ENCODE assay signal across 38 cellular contexts in genomic region chr1:181050922-181051321, GRCh38.
"Had no signal": no experiment of that assay in that cellular context is flagged by ENCODE, and none has a peak within 500 bp of the region (broad histone marks: within the 10 kb centered on the region; RNA-seq: fewer than 3 reads in every experiment).

No MANE protein-coding gene starts in this region.

- H3K27ac ChIP-seq: adrenal gland, body of pancreas, Peyer's patch, VCaP had no signal

- H3K4me3 ChIP-seq: adrenal gland, body of pancreas, MG63, Peyer's patch had no signal

- DNase-seq: activated CD4-positive, alpha-beta memory T cell treated with anti-CD3 and anti-CD28 coated beads, Interleukin-2, amount 10 ng/mL, durations not matched to agents 7 days and 5 days; activated CD4-positive, alpha-beta T cell treated with anti-CD3 and anti-CD28 coated beads for 1 hour; activated CD4-positive, alpha-beta T cell treated with anti-CD3 and anti-CD28 coated beads for 48 hours; activated CD4-positive, CD25-positive, alpha-beta regulatory T cell; activated CD8-positive, alpha-beta memory T cell treated with anti-CD3 and anti-CD28 coated beads for 24 hours; activated CD8-positive, alpha-beta memory T cell treated with anti-CD3 and anti-CD28 coated beads, Interleukin-2, amount 10 ng/mL, durations not matched to agents 7 days and 5 days; activated CD8-positive, alpha-beta memory T cell treated with anti-CD3 and anti-CD28 coated beads, Interleukin-2, amount 50 U/mL, for 48 hours; activated effector memory CD4-positive, alpha-beta T cell treated with anti-CD3 and anti-CD28 coated beads, Interleukin-2, amount 50 U/mL, for 16 hours; activated naive CD4-positive, alpha-beta T cell; activated naive CD4-positive, alpha-beta T cell treated with anti-CD3 and anti-CD28 coated beads, Interleukin-2, amount 50 U/mL, for 16 hours; activated naive CD8-positive, alpha-beta T cell treated with anti-CD3 and anti-CD28 coated beads for 36 hours; activated T-cell treated with anti-CD3 and anti-CD28 coated beads, Interleukin-2, amount 50 U/mL, for 72 hours; adrenal gland; body of pancreas; Kasumi-1; KBM-7; MG63; NCI-H1048; NCI-H1436 treated with DMSO at 0.1 percent for 48 hours; NCI-H187; NCI-H2029 treated with DMSO at 0.1 percent for 48 hours; NCI-H2107; NCI-H2171; NCI-H510A; NCI-H526; NCI-H748 treated with DMSO at 0.1 percent for 48 hours; NK-92 treated with Interleukin-12 subunit alpha and Interleukin-12 subunit beta, amount 100 ng/mL, for 24 hours; PC-3; Peyer's patch; Right ventricle myocardium superior; RPMI8226; SW 1271; T-helper 1 cell; T-helper 2 cell; T-helper 9 cell had no signal

- ATAC-seq: activated CD8-positive, alpha-beta memory T cell treated with anti-CD3 and anti-CD28 coated beads, Interleukin-2, amount 10 ng/mL, durations not matched to agents 7 days and 5 days; activated T-cell treated with anti-CD3 and anti-CD28 coated beads, Interleukin-2, amount 50 U/mL, for 72 hours; activated T-helper 17 cell treated with anti-CD3 and anti-CD28 coated beads, Interleukin-2, amount 50 U/mL, for 72 hours; body of pancreas; PC-3 had no signal

- H3K4me1 ChIP-seq: adrenal gland, body of pancreas, Peyer's patch had no signal

- H3K27me3 Mint-ChIP-seq: activated CD4-positive, alpha-beta memory T cell treated with anti-CD3 and anti-CD28 coated beads, Interleukin-2, amount 10 ng/mL, durations not matched to agents 7 days and 5 days; activated CD8-positive, alpha-beta memory T cell treated with anti-CD3 and anti-CD28 coated beads, Interleukin-2, amount 10 ng/mL, durations not matched to agents 7 days and 5 days; activated naive CD8-positive, alpha-beta T cell treated with anti-CD3 and anti-CD28 coated beads for 36 hours; activated T-helper 17 cell treated with anti-CD3 and anti-CD28 coated beads, Interleukin-2, amount 50 U/mL, for 72 hours; IgD-negative memory B cell had no signal

- H3K4me3 Mint-ChIP-seq: activated CD4-positive, alpha-beta memory T cell treated with anti-CD3 and anti-CD28 coated beads, Interleukin-2, amount 10 ng/mL, durations not matched to agents 7 days and 5 days; activated CD8-positive, alpha-beta memory T cell treated with anti-CD3 and anti-CD28 coated beads, Interleukin-2, amount 10 ng/mL, durations not matched to agents 7 days and 5 days; activated naive CD8-positive, alpha-beta T cell treated with anti-CD3 and anti-CD28 coated beads for 36 hours; activated T-cell treated with anti-CD3 and anti-CD28 coated beads, Interleukin-2, amount 50 U/mL, for 72 hours; activated T-helper 17 cell treated with anti-CD3 and anti-CD28 coated beads, Interleukin-2, amount 50 U/mL, for 72 hours; IgD-negative memory B cell had no signal

- H3K9me3 ChIP-seq: adrenal gland, body of pancreas, MG63, Peyer's patch had no signal

- H3K9me3 Mint-ChIP-seq: activated CD4-positive, alpha-beta memory T cell treated with anti-CD3 and anti-CD28 coated beads, Interleukin-2, amount 10 ng/mL, durations not matched to agents 7 days and 5 days; activated naive CD8-positive, alpha-beta T cell treated with anti-CD3 and anti-CD28 coated beads for 36 hours; activated T-cell treated with anti-CD3 and anti-CD28 coated beads, Interleukin-2, amount 50 U/mL, for 72 hours; activated T-helper 17 cell treated with anti-CD3 and anti-CD28 coated beads, Interleukin-2, amount 50 U/mL, for 72 hours; IgD-negative memory B cell had no signal

- H3K4me1 Mint-ChIP-seq: activated naive CD8-positive, alpha-beta T cell treated with anti-CD3 and anti-CD28 coated beads for 36 hours; activated T-helper 17 cell treated with anti-CD3 and anti-CD28 coated beads, Interleukin-2, amount 50 U/mL, for 72 hours had no signal

- H3K36me3 ChIP-seq: adrenal gland, MG63 had no signal

- H3K27me3 ChIP-seq: adrenal gland, body of pancreas, MG63, Peyer's patch had no signal

- H3K27ac Mint-ChIP-seq: activated CD4-positive, alpha-beta memory T cell treated with anti-CD3 and anti-CD28 coated beads, Interleukin-2, amount 10 ng/mL, durations not matched to agents 7 days and 5 days; activated CD8-positive, alpha-beta memory T cell treated with anti-CD3 and anti-CD28 coated beads, Interleukin-2, amount 10 ng/mL, durations not matched to agents 7 days and 5 days; activated naive CD8-positive, alpha-beta T cell treated with anti-CD3 and anti-CD28 coated beads for 36 hours; activated T-cell treated with anti-CD3 and anti-CD28 coated beads, Interleukin-2, amount 50 U/mL, for 72 hours; IgD-negative memory B cell had no signal
